In the genomic region with DNA sequence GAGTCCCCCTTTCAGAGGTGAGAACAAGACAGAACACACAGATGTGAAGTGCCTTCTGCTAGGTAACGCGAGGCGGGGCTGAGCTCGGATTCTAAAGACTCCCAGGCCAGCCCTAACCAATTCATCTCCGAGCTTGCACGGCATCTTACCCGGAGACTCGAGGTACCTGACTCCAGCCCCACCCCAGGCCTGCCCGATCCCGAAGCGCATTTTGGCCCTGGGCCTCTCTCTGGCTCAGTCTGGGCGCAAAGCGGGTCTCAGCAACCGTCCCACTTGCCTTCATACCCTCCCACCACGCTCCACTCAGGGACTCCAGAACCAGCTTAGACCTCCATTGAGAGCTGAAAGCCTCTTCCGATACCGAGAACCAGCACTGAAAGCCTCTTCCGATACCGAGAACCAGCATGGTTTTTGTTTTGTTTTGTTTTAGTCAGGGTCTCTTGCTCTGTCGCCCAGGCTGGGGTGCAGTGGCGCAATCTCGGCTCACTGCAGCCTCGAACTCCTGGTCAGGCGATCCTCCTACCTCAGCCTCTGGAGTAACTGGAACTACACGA, we compare ENCODE assay signal across 8 cellular contexts. TPM values are rescaled to one million over a fixed set of nuclear protein-coding genes. Genes with fewer than 3 reads are reported as not detected.
DNase-seq lines count a peak whose midpoint lies in the region; ATAC-seq and TF ChIP-seq lines count a peak whose summit lies in the region.

No MANE protein-coding gene starts in this region.

- H3K27me3 ChIP-seq in CD4-positive, CD25-positive, alpha-beta regulatory T cell (ENCODE audit: control insufficient read depth, insufficient read depth, low read length) = no peaks in the 10 kb centered on the region
- H3K27me3 ChIP-seq in OCI-LY1 (ENCODE audit: insufficient read depth, low read length) (no peaks in the 10 kb centered on the region), neuronal stem cell (ENCODE audit: control insufficient read depth in 3 of 3, insufficient read depth in 3 of 3, low read depth in 1 of 3, low read length in 3 of 3) (no peaks in the 10 kb centered on the region), thoracic aorta (replicated peaks; ENCODE audit: insufficient read depth) (no peaks in the 10 kb centered on the region)

- no peak overlapping the region for H2AK5ac ChIP-seq in neuronal stem cell (ENCODE audit: low read depth, low read length)

- H3K79me1 ChIP-seq in neuronal stem cell (ENCODE audit: low read depth, low read length) = peaks cover 3% of the 10 kb centered on the region

- no peak overlapping the region for H3K14ac ChIP-seq in neuronal stem cell (ENCODE audit: low read length)

- no peak overlapping the region for H4K8ac ChIP-seq in neuronal stem cell (ENCODE audit: low read depth, low read length)

- no peaks in the 10 kb centered on the region for H3K9me2 ChIP-seq in OCI-LY1 (ENCODE audit: low read depth, low read length)

- peak overlapping the region; percentile 99 for H3K4me3 ChIP-seq in CD4-positive, CD25-positive, alpha-beta regulatory T cell (ENCODE audit: low read depth, low read length)
- H3K4me3 ChIP-seq in OCI-LY1 (ENCODE audit: low read depth, low read length, poor library complexity, severe bottlenecking) (peak overlapping the region; percentile 77), neuronal stem cell (ENCODE audit: low read length in 2 of 2) (peak overlapping the region; percentile 78 to 81), thoracic aorta (peak overlapping the region; percentile 79)

- H3K9ac ChIP-seq in OCI-LY1 (ENCODE audit: low read length) (peak overlapping the region; percentile 80), neuronal stem cell (ENCODE audit: low read depth, low read length, poor library complexity) (no peak overlapping the region)

- H3K9me3 ChIP-seq in CD4-positive, CD25-positive, alpha-beta regulatory T cell (ENCODE audit: control insufficient read depth in 2 of 2, low read length in 2 of 2) = no peaks in the 10 kb centered on the region
- no peaks in the 10 kb centered on the region for H3K9me3 ChIP-seq in OCI-LY1 (ENCODE audit: low read length)
- H3K9me3 ChIP-seq in neuronal stem cell (replicated peaks in 1 of 2; ENCODE audit: control insufficient read depth in 2 of 2, insufficient read depth in 1 of 2, low read depth in 1 of 2, low read length in 2 of 2) = no peaks in the 10 kb centered on the region
- no peaks in the 10 kb centered on the region for H3K9me3 ChIP-seq in thoracic aorta

- WGBS in neuronal stem cell (ENCODE audit: extremely low coverage in 2 of 2, insufficient read length in 2 of 2, insufficient replicate concordance in 1 of 2), 2 donors = no CpG with 5 or more reads among the region's 25 CpGs

- peak overlapping the region; percentile 85 for H3K27ac ChIP-seq in CD4-positive, CD25-positive, alpha-beta regulatory T cell (ENCODE audit: insufficient read depth, low read length, poor library complexity, severe bottlenecking)
- H3K27ac ChIP-seq in OCI-LY1 (ENCODE audit: low read depth, low read length, poor library complexity, severe bottlenecking) = peak overlapping the region; percentile 39
- peak overlapping the region; percentile 94 for H3K27ac ChIP-seq in neuronal stem cell (replicated peaks; ENCODE audit: low read length)
- peak overlapping the region; percentile 86 to 96 for H3K27ac ChIP-seq in thoracic aorta

- no peak overlapping the region for H2BK15ac ChIP-seq in neuronal stem cell (ENCODE audit: low read length)

- H2AFZ ChIP-seq in OCI-LY1 (ENCODE audit: low read length) (peak overlapping the region; percentile 21; the same call in 1 of the 2 replicates), neuronal stem cell (ENCODE audit: low read length) (peak overlapping the region; percentile 98)

- H2BK5ac ChIP-seq in neuronal stem cell (ENCODE audit: low read length) = peak overlapping the region; percentile 67

- H3K18ac ChIP-seq in neuronal stem cell (ENCODE audit: low read length) = peak overlapping the region; percentile 9

- H3F3A ChIP-seq in OCI-LY1 (ENCODE audit: insufficient read depth, low read length) = no peaks in the 10 kb centered on the region

- H2BK120ac ChIP-seq in neuronal stem cell (ENCODE audit: low read depth, low read length) = no peak overlapping the region

- no peak overlapping the region for H2BK12ac ChIP-seq in neuronal stem cell (ENCODE audit: low read length)

- no peak overlapping the region for H3K4ac ChIP-seq in neuronal stem cell (ENCODE audit: low read length)

- peaks cover 4% of the 10 kb centered on the region for H3K36me3 Mint-ChIP-seq in CD4-positive, CD25-positive, alpha-beta regulatory T cell
- peaks cover 2% of the 10 kb centered on the region for H3K36me3 Mint-ChIP-seq in activated T-cell treated with anti-CD3 and anti-CD28 coated beads, Interleukin-2, amount 50 U/mL, for 4 hours (ENCODE audit: insufficient read depth)

- no peaks in the 10 kb centered on the region for H3K9me3 Mint-ChIP-seq in CD4-positive, CD25-positive, alpha-beta regulatory T cell
- H3K9me3 Mint-ChIP-seq in activated T-cell treated with anti-CD3 and anti-CD28 coated beads, Interleukin-2, amount 50 U/mL, for 4 hours = no peaks in the 10 kb centered on the region

- peak overlapping the region; percentile 99 for H3K4me3 Mint-ChIP-seq in CD4-positive, CD25-positive, alpha-beta regulatory T cell
- peak overlapping the region; percentile 98 for H3K4me3 Mint-ChIP-seq in activated T-cell treated with anti-CD3 and anti-CD28 coated beads, Interleukin-2, amount 50 U/mL, for 4 hours

- H3K79me2 ChIP-seq in OCI-LY1 (ENCODE audit: insufficient read depth, low read length) = peaks cover 27% of the 10 kb centered on the region

- no peak overlapping the region for H4K91ac ChIP-seq in neuronal stem cell (ENCODE audit: low read depth, low read length, poor library complexity)

- ATAC-seq in CD4-positive, CD25-positive, alpha-beta regulatory T cell (ENCODE audit: low read depth in 2 of 2) = peak; percentile 77 to 78
- ATAC-seq in GM19372 (IDR thresholded peaks at IDR 0.05; ENCODE audit: low read depth, unreplicated experiment) = peak; percentile 53
- ATAC-seq in HG03520 (IDR thresholded peaks at IDR 0.05; ENCODE audit: unreplicated experiment) = peak; percentile 39
- ATAC-seq in activated T-cell treated with anti-CD3 and anti-CD28 coated beads, Interleukin-2, amount 50 U/mL, for 4 hours = peak; percentile 59 to 64
- peak; percentile 55 for ATAC-seq in thoracic aorta (ENCODE audit: insufficient number of reproducible peaks, low FRiP score, low read depth)

- peaks cover 32 to 71% (median 52%) of the 10 kb centered on the region in 4 donors for H3K4me1 Mint-ChIP-seq in CD4-positive, CD25-positive, alpha-beta regulatory T cell
- peaks cover 43% of the 10 kb centered on the region for H3K4me1 Mint-ChIP-seq in activated T-cell treated with anti-CD3 and anti-CD28 coated beads, Interleukin-2, amount 50 U/mL, for 4 hours (ENCODE audit: low read depth)

- peaks cover 9% of the 10 kb centered on the region for H3K36me3 ChIP-seq in CD4-positive, CD25-positive, alpha-beta regulatory T cell (ENCODE audit: control insufficient read depth, insufficient read depth, low read length)
- peaks cover 5% of the 10 kb centered on the region; the same call in 1 of the 2 replicates for H3K36me3 ChIP-seq in OCI-LY1 (ENCODE audit: insufficient read depth, low read length)
- peaks cover 0 to 50% of the 10 kb centered on the region in 2 donors for H3K36me3 ChIP-seq in neuronal stem cell (replicated peaks in 1 of 2; ENCODE audit: control insufficient read depth in 2 of 2, insufficient read depth in 2 of 2, low read length in 2 of 2)
- H3K36me3 ChIP-seq in thoracic aorta = no peaks in the 10 kb centered on the region

- H3K4me1 ChIP-seq in CD4-positive, CD25-positive, alpha-beta regulatory T cell (ENCODE audit: control insufficient read depth, insufficient read depth, low read length, poor library complexity, severe bottlenecking) = peaks cover 41% of the 10 kb centered on the region
- H3K4me1 ChIP-seq in OCI-LY1 (ENCODE audit: insufficient read depth, low read length, severe bottlenecking) (peaks cover 39% of the 10 kb centered on the region), neuronal stem cell (ENCODE audit: control insufficient read depth in 2 of 2, insufficient read depth in 1 of 2, low read depth in 1 of 2, low read length in 2 of 2) (peaks cover 0 to 2% of the 10 kb centered on the region in 2 donors), thoracic aorta (ENCODE audit: control insufficient read depth in 1 of 2, low read depth in 2 of 2) (peaks cover 6 to 36% of the 10 kb centered on the region in 2 donors)

- H3K27me3 Mint-ChIP-seq in CD4-positive, CD25-positive, alpha-beta regulatory T cell = peaks cover 4% of the 10 kb centered on the region
- H3K27me3 Mint-ChIP-seq in activated T-cell treated with anti-CD3 and anti-CD28 coated beads, Interleukin-2, amount 50 U/mL, for 4 hours (ENCODE audit: low read depth) = no peaks in the 10 kb centered on the region

- DNase-seq in CD4-positive, CD25-positive, alpha-beta regulatory T cell = peak; percentile 67 to 90 (median 80)
- DNase-seq in activated T-cell treated with anti-CD3 and anti-CD28 coated beads, Interleukin-2, amount 50 U/mL, for 4 hours = peak; percentile 52
- peak; percentile 33 for DNase-seq in fibroblast of gingiva (ENCODE audit: low read depth)
- DNase-seq in neuronal stem cell (ENCODE audit: low spot score) = peak; percentile 46
- no peak for DNase-seq in thoracic aorta (ENCODE audit: low spot score)

- no peak overlapping the region for H3K23ac ChIP-seq in neuronal stem cell (ENCODE audit: low read depth, low read length, poor library complexity)

- no peak for TF ChIP-seq CTCF in OCI-LY1 (IDR thresholded peaks at IDR 0.05; ENCODE audit: low read length)
- TF ChIP-seq CTCF in thoracic aorta (IDR thresholded peaks at IDR 0.05) = no peak

- H3K4me2 ChIP-seq in OCI-LY1 (ENCODE audit: low read length) (peak overlapping the region; percentile 83), neuronal stem cell (ENCODE audit: insufficient read depth, low read length, poor library complexity, severe bottlenecking) (peak overlapping the region; percentile 72)

- peak overlapping the region; percentile 97 to 99 (median 98) for H3K27ac Mint-ChIP-seq in CD4-positive, CD25-positive, alpha-beta regulatory T cell

- H4K20me1 ChIP-seq in OCI-LY1 (ENCODE audit: insufficient read depth, low read length) = no peaks in the 10 kb centered on the region

RNA-seq across cellular contexts. Expression of a gene that starts 0.7 kb away (rescaled TPM):
- 82.6 TPM for total RNA-seq in CD4-positive, CD25-positive, alpha-beta regulatory T cell
- polyA plus RNA-seq in CD4-positive, CD25-positive, alpha-beta regulatory T cell = 100 to 1,000 TPM; 317 to 369 (median 354) TPM
- total RNA-seq in activated T-cell treated with anti-CD3 and anti-CD28 coated beads, Interleukin-2, amount 50 U/mL, for 4 hours = 100 to 1,000 TPM; 103 to 116 (median 112) TPM
- polyA plus RNA-seq in neuronal stem cell (2013, experiment 1 of 2) = 334 TPM
- 321 TPM for polyA plus RNA-seq in neuronal stem cell (2013, experiment 2 of 2)
- total RNA-seq in thoracic aorta = 100 to 1,000 TPM; 115 to 138 TPM

RNA-seq across cellular contexts. Expression of a gene that starts 43.0 kb away (rescaled TPM):
- total RNA-seq in CD4-positive, CD25-positive, alpha-beta regulatory T cell = 23.9 TPM
- polyA plus RNA-seq in CD4-positive, CD25-positive, alpha-beta regulatory T cell = 10 to 100 TPM in 1 of 4 donors, 1 to 10 TPM in 3; 3.9 to 11.5 (median 5.4) TPM
- total RNA-seq in activated T-cell treated with anti-CD3 and anti-CD28 coated beads, Interleukin-2, amount 50 U/mL, for 4 hours = 1 to 10 TPM in 2 of 3 donors, under 1 TPM in 1; 0.55 to 1.3 (median 1.2) TPM
- 10.4 TPM for polyA plus RNA-seq in neuronal stem cell (2013, experiment 1 of 2)
- 10.7 TPM for polyA plus RNA-seq in neuronal stem cell (2013, experiment 2 of 2)
- 10 to 100 TPM; 39.2 to 79.6 TPM for total RNA-seq in thoracic aorta

Comparison
In these comparisons a context has a peak if more than half of its experiments do, and no peak if none do; other contexts are left out.
1. H3K27ac ChIP-seq: peak in every context shown above with its lines; median percentile 94 in neuronal stem cell; 91 in thoracic aorta; 85 in CD4-positive, CD25-positive, alpha-beta regulatory T cell; 39 in OCI-LY1.
2. RNA of a gene that starts 43.0 kb away (total RNA-seq): 39.2 to 79.6 TPM in thoracic aorta and 23.9 TPM in CD4-positive, CD25-positive, alpha-beta regulatory T cell (single experiment); 0.55 to 1.3 TPM in activated T-cell treated with anti-CD3 and anti-CD28 coated beads, Interleukin-2, amount 50 U/mL, for 4 hours; every median in the first group is over 10 times any median in the second.
3. Peak in every context shown above with its lines, with median percentiles within 50 percentile points of each other: ATAC-seq and H3K4me3 ChIP-seq.